1 cellular context compared by ENCODE assay signal in the genomic region with DNA sequence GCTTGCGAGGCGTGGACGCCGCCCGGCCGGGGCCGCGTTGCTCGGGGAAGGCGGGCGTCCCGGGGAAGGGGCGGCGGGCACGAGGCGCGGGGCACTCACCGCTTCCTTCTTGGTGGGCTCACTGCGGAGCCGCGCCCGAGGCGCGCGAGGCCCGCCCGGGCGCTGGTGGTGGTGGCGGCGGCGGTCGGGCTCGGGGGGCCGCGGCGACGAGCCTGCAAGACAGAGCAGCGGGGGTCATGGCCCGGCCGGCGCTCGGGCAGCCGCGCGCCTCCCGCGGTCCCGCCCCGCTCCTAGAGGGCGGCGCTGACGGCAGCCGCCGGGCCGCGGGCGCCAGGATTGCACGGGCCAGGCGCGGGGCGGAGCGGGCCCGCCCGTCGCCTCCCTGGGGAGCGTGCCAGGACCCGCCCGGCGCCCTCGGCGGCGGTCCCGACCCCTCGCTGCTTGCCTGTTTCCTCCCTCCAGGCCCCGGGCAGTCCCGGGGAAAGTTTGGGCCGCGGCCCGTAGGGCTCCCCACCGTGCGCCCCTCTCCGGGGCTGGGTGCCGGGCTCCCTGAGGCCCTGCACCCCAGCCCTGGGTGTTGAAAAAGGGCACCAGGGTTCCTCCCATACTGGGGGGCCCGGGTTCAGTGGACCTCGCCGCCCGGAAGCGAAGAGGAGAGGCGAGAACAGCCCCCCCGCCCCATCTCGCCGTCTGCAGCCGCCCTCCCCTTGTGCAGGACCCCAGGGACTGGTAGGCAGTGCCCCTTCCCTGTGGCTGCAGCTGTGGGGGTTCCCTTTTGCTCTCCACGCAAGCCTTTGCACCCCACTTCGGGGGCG.
TF ChIP-seq lines count a peak whose summit lies in the region.

A gene (minus strand): TSS at position 270 of the 815 bp plus-strand sequence. CDS start 15,879 bp downstream, outside the sequence.

TF ChIP-seq in WTC11, 78 proteins besides CTCF, POLR2A, EP300 and RAD21 (continued from another document):
- TF ChIP-seq, protein P1, sequence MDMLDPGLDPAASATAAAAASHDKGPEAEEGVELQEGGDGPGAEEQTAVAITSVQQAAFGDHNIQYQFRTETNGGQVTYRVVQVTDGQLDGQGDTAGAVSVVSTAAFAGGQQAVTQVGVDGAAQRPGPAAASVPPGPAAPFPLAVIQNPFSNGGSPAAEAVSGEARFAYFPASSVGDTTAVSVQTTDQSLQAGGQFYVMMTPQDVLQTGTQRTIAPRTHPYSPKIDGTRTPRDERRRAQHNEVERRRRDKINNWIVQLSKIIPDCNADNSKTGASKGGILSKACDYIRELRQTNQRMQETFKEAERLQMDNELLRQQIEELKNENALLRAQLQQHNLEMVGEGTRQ (CRISPR knock-in tag; IDR thresholded peaks at IDR 0.05), result 0 out of 2 replicates have a peak, but pooled peaks have one; percentile 16
